In the genomic region with DNA sequence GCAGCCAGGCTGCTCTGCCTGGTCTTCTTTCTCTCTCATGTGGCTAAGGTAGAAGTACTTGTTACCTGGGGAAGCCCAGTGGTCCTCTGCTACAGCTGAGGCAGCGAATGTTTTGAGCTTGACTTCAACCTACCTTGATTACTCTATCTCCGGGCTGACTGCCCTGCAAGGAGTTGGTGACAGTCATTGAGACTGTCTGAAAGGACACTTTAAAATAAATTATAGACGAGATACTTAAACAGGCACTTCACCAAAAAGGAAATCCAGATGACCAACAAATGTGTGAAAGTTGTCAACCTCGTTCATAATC, we compare ENCODE assay signal across 8 cellular contexts. TPM values are rescaled to one million over a fixed set of nuclear protein-coding genes. Genes with fewer than 3 reads are reported as not detected.
DNase-seq lines count a peak whose midpoint lies in the region; ATAC-seq, FAIRE-seq and TF ChIP-seq lines count a peak whose summit lies in the region.

No MANE protein-coding gene starts in this region.

- H3K27ac ChIP-seq in SK-N-MC: no peak overlapping the region
- H3K27ac ChIP-seq in iPS DF 6.9 (ENCODE audit: low read length): no peak overlapping the region
- no peak overlapping the region for H3K27ac ChIP-seq in subcutaneous abdominal adipose tissue (ENCODE audit: low read depth, low read length)

- no peak for TF ChIP-seq CTCF in D721Med (IDR thresholded peaks at IDR 0.05; ENCODE audit: insufficient read depth, missing control alignments)

- H3K36me3 Mint-ChIP-seq in activated CD8-positive, alpha-beta memory T cell treated with anti-CD3 and anti-CD28 coated beads, Interleukin-2, amount 10 ng/mL, durations not matched to agents 7 days and 5 days: peaks cover 17% of the 10 kb centered on the region

- H3K27me3 Mint-ChIP-seq in activated CD8-positive, alpha-beta memory T cell treated with anti-CD3 and anti-CD28 coated beads, Interleukin-2, amount 10 ng/mL, durations not matched to agents 7 days and 5 days: peaks cover 15% of the 10 kb centered on the region

- no CpG with 5 or more reads among the region's 4 CpGs for WGBS in iPS DF 6.9 (ENCODE audit: insufficient coverage, insufficient read length)

- H3K4me1 ChIP-seq in iPS DF 6.9 (ENCODE audit: control insufficient read depth, insufficient read depth, low read length) (no peaks in the 10 kb centered on the region), subcutaneous abdominal adipose tissue (ENCODE audit: control insufficient read depth in 5 of 5, insufficient read depth in 5 of 5, low read length in 5 of 5) (peaks cover 0 to 14% (median 12%) of the 10 kb centered on the region in 5 donors)

- H3K4me3 ChIP-seq in SK-N-MC (peak overlapping the region; percentile 88), iPS DF 6.9 (ENCODE audit: low read length) (peak overlapping the region; percentile 41; the same call in 1 of the 2 replicates), subcutaneous abdominal adipose tissue (ENCODE audit: low read depth in 1 of 5, low read length in 5 of 5) (peak overlapping the region; percentile 41 to 84 (median 80))

- no peak for DNase-seq in activated CD8-positive, alpha-beta memory T cell treated with anti-CD3 and anti-CD28 coated beads, Interleukin-2, amount 10 ng/mL, durations not matched to agents 7 days and 5 days
- no peak for DNase-seq in activated CD8-positive, alpha-beta memory T cell treated with anti-CD3 and anti-CD28 coated beads for 24 hours
- DNase-seq in SK-N-MC (ENCODE audit: low read depth, low spot score): no peak
- no peak for DNase-seq in iPS DF 6.9 (ENCODE audit: low read depth, low spot score)
- no peak for DNase-seq in D721Med (ENCODE audit: insufficient read length, low spot score)
- no peak for DNase-seq in stimulated activated CD4-positive, alpha-beta T cell treated with anti-CD3 and anti-CD28 coated beads, Interleukin-4, amount 100 ng/mL, for 1 hour
- DNase-seq in cortex of kidney (lab: John Stamatoyannopoulos, UW): no peak

- H3K9me3 Mint-ChIP-seq in activated CD8-positive, alpha-beta memory T cell treated with anti-CD3 and anti-CD28 coated beads, Interleukin-2, amount 10 ng/mL, durations not matched to agents 7 days and 5 days (ENCODE audit: low read depth): no peaks in the 10 kb centered on the region

- H3K27me3 ChIP-seq in iPS DF 6.9 (ENCODE audit: control insufficient read depth, insufficient read depth, low read length) (no peaks in the 10 kb centered on the region), subcutaneous abdominal adipose tissue (ENCODE audit: control insufficient read depth in 5 of 5, insufficient read depth in 4 of 5, low read length in 5 of 5) (no peaks in the 10 kb centered on the region)

- no peak for ATAC-seq in activated CD8-positive, alpha-beta memory T cell treated with anti-CD3 and anti-CD28 coated beads, Interleukin-2, amount 10 ng/mL, durations not matched to agents 7 days and 5 days

- H3K36me3 ChIP-seq in SK-N-MC (ENCODE audit: insufficient read depth, low read length) (peaks cover 22% of the 10 kb centered on the region; the same call in 1 of the 2 replicates), iPS DF 6.9 (ENCODE audit: control insufficient read depth, insufficient read depth, low read length) (no peaks in the 10 kb centered on the region; the same call in 1 of the 2 replicates), subcutaneous abdominal adipose tissue (ENCODE audit: control insufficient read depth in 5 of 5, insufficient read depth in 5 of 5, low read length in 5 of 5) (no peaks in the 10 kb centered on the region)

- H3K9me3 ChIP-seq in SK-N-MC (ENCODE audit: low read depth, low read length): no peaks in the 10 kb centered on the region
- no peaks in the 10 kb centered on the region for H3K9me3 ChIP-seq in iPS DF 6.9 (ENCODE audit: control insufficient read depth, insufficient read depth, low read length)
- H3K9me3 ChIP-seq in subcutaneous abdominal adipose tissue (ENCODE audit: control insufficient read depth in 5 of 5, low read length in 5 of 5): no peaks in the 10 kb centered on the region

- H3K9ac ChIP-seq in SK-N-MC (ENCODE audit: insufficient read length) (no peak overlapping the region), subcutaneous abdominal adipose tissue (ENCODE audit: low read length in 5 of 5) (peak overlapping the region in 1 of 5 donors; percentile 68)

- CTCF ChIA-PET in activated CD8-positive, alpha-beta memory T cell treated with anti-CD3 and anti-CD28 coated beads, Interleukin-2, amount 10 ng/mL, durations not matched to agents 7 days and 5 days (lab: Charles Lee): no interaction called here

- peak overlapping the region; percentile 75 for H3K27ac Mint-ChIP-seq in activated CD8-positive, alpha-beta memory T cell treated with anti-CD3 and anti-CD28 coated beads, Interleukin-2, amount 10 ng/mL, durations not matched to agents 7 days and 5 days

- H3K4me1 Mint-ChIP-seq in activated CD8-positive, alpha-beta memory T cell treated with anti-CD3 and anti-CD28 coated beads, Interleukin-2, amount 10 ng/mL, durations not matched to agents 7 days and 5 days: peaks cover 23% of the 10 kb centered on the region

- H3K4me3 Mint-ChIP-seq in activated CD8-positive, alpha-beta memory T cell treated with anti-CD3 and anti-CD28 coated beads, Interleukin-2, amount 10 ng/mL, durations not matched to agents 7 days and 5 days: peak overlapping the region; percentile 87

- FAIRE-seq in D721Med (lab: Jason Lieb, UNC): no peak

RNA-seq across cellular contexts. Expression of a gene that starts 0.5 kb away (rescaled TPM):
- 100 to 1,000 TPM in 1 of 2 experiments, 10 to 100 TPM in 1; 82.9 to 124 TPM for total RNA-seq in activated CD8-positive, alpha-beta memory T cell treated with anti-CD3 and anti-CD28 coated beads, Interleukin-2, amount 10 ng/mL, durations not matched to agents 7 days and 5 days
